19 cellular contexts compared by ENCODE assay signal in genomic region chr13:106029901-106030300, GRCh38.
"Had no signal": no experiment of that assay in that cellular context is flagged by ENCODE, and none has a peak within 500 bp of the region (broad histone marks: within the 10 kb centered on the region; RNA-seq: fewer than 3 reads in every experiment).

No MANE protein-coding gene starts in this region.

- ATAC-seq: activated CD8-positive, alpha-beta memory T cell treated with anti-CD3 and anti-CD28 coated beads, Interleukin-2, amount 10 ng/mL, durations not matched to agents 7 days and 5 days; T-helper 17 cell; WTC11 had no signal

- H3K27me3 ChIP-seq: brain microvascular endothelial cell, cardiac muscle cell, MG63, Peyer's patch had no signal

- H3K9me3 ChIP-seq: MG63, Peyer's patch had no signal

- H3K4me1 ChIP-seq: Peyer's patch had no signal

- H3K36me3 ChIP-seq: brain microvascular endothelial cell, cardiac muscle cell, MG63, Peyer's patch had no signal

- DNase-seq: activated CD4-positive, alpha-beta T cell treated with anti-CD3 and anti-CD28 coated beads for 48 hours; activated CD4-positive, alpha-beta T cell treated with anti-CD3 and anti-CD28 coated beads, Interleukin-2, amount 50 U/mL, for 4 hours; activated CD4-positive, CD25-positive, alpha-beta regulatory T cell treated with anti-CD3 and anti-CD28 coated beads, Interleukin-2, amount 50 U/mL, for 72 hours; activated CD8-positive, alpha-beta memory T cell treated with anti-CD3 and anti-CD28 coated beads, Interleukin-2, amount 10 ng/mL, durations not matched to agents 7 days and 5 days; activated effector memory CD4-positive, alpha-beta T cell treated with Interleukin-2 at 50 U/mL for 16 hours; activated naive CD4-positive, alpha-beta T cell treated with anti-CD3 and anti-CD28 coated beads for 36 hours; activated T-cell treated with anti-CD3 and anti-CD28 coated beads, Interleukin-2, amount 50 U/mL, for 24 hours; brain microvascular endothelial cell; MG63; MV-4-11; NCI-H1436 treated with DMSO at 0.1 percent for 48 hours; NCI-H1930; NCI-H2107; Peyer's patch; SHP77; T-helper 17 cell; T-helper 9 cell had no signal

- H3K4me3 ChIP-seq: cardiac muscle cell, MG63, Peyer's patch had no signal

- H3K27ac ChIP-seq: brain microvascular endothelial cell, cardiac muscle cell, Peyer's patch had no signal
